Comparison of ENCODE assay signal across 8 cellular contexts in the genomic region with DNA sequence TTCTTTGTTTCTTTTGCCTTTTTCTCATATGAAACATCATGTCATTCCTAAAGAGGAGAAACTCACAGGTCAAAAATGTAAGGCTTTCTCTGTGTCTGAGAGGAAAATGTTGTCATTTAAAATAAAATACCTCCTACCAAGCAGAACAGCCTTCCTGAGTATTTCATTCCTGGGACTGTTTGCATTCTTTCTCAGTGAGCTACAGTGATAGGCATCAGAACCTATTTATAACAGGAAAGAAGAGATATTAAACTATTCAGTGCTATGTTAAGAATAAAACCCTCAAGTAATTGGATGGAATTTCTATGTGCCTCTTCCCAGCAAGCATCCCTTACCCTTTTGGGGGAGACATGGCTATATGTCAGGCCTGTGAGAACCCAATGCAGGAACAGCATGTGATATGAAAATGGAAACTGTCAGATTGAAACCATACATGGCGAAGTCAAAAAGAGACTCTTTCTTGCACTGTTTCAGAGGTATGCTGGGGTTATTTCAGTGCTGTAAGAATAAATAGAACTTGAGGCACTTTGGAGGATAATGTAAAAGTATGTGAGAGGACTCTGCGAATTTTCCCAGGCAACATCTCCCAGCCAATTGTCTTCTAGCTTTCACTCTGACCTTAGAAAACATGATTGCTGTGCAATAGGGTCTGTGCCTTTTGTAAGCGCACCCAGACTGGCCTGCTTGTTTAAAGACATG.
DNase-seq lines count a peak whose midpoint lies in the region; ATAC-seq and TF ChIP-seq lines count a peak whose summit lies in the region.

No MANE protein-coding gene starts in this region.

- no peaks in the 10 kb centered on the region for H3K36me3 Mint-ChIP-seq in naive thymus-derived CD4-positive, alpha-beta T cell
- H3K36me3 Mint-ChIP-seq in CD8-positive, alpha-beta memory T cell = no peaks in the 10 kb centered on the region

- intact Hi-C loops in Panc1 (cut with micrococcal nuclease; ENCODE audit: unreplicated experiment) = no loop called here
- intact Hi-C loops in left ventricle myocardium superior (cut with micrococcal nuclease) = no loop called here
- intact Hi-C loops in naive thymus-derived CD4-positive, alpha-beta T cell (cut with micrococcal nuclease) = no loop called here

- DNase-seq in AG09309 (ENCODE audit: low read depth) = peak; percentile 96
- peak; percentile 50 for DNase-seq in Panc1 (ENCODE audit: low read depth, low spot score)
- no peak for DNase-seq in left ventricle myocardium superior
- DNase-seq in naive thymus-derived CD4-positive, alpha-beta T cell = no peak
- DNase-seq in NCI-H1930 (lab: John Stamatoyannopoulos, UW) = no peak
- no peak for DNase-seq in CD8-positive, alpha-beta memory T cell
- no peak for DNase-seq in activated CD4-positive, alpha-beta T cell treated with anti-CD3 and anti-CD28 coated beads for 48 hours

- peaks cover 11% of the 10 kb centered on the region for H3K4me1 ChIP-seq in Panc1 (ENCODE audit: control insufficient read depth, insufficient read depth, low read length)
- H3K4me1 ChIP-seq in naive thymus-derived CD4-positive, alpha-beta T cell (ENCODE audit: control insufficient read depth in 2 of 2, insufficient read depth in 2 of 2, low read length in 2 of 2) = no peaks in the 10 kb centered on the region
- no peaks in the 10 kb centered on the region for H3K4me1 ChIP-seq in CD8-positive, alpha-beta memory T cell (ENCODE audit: insufficient read depth, low read length)

- no TSS peak for BruUV-seq in Panc1 (replicated peaks; lab: Mats Ljungman, UMichigan)

- no peaks in the 10 kb centered on the region for H3K36me3 ChIP-seq in Panc1 (ENCODE audit: control insufficient read depth, insufficient read depth, low read length)
- no peaks in the 10 kb centered on the region for H3K36me3 ChIP-seq in naive thymus-derived CD4-positive, alpha-beta T cell (ENCODE audit: control insufficient read depth in 2 of 3, insufficient read depth in 3 of 3, low read length in 3 of 3)
- no peaks in the 10 kb centered on the region for H3K36me3 ChIP-seq in CD8-positive, alpha-beta memory T cell (ENCODE audit: insufficient read depth, low read length)

- in situ Hi-C loops in Panc1 (cut with HindIII; ENCODE audit: low pct_unique_long_range_greater_than_20kb, low sequenced_read_pairs) = no loop called here

- peak overlapping the region; percentile 87 for H3K27ac ChIP-seq in Panc1 (ENCODE audit: low read length)
- H3K27ac ChIP-seq in naive thymus-derived CD4-positive, alpha-beta T cell (ENCODE audit: low read depth, low read length) = no peak overlapping the region
- no peak overlapping the region for H3K27ac ChIP-seq in CD8-positive, alpha-beta memory T cell (ENCODE audit: low read depth, low read length)

- CTCF ChIA-PET in Panc1 (lab: Charles Lee) = no interaction called here
- CTCF ChIA-PET in naive thymus-derived CD4-positive, alpha-beta T cell (lab: Charles Lee) = no interaction called here
- CTCF ChIA-PET in CD8-positive, alpha-beta memory T cell (lab: Charles Lee) = no interaction called here

- H3K27me3 ChIP-seq in Panc1 (ENCODE audit: control insufficient read depth, insufficient read depth, low read length) = no peaks in the 10 kb centered on the region
- H3K27me3 ChIP-seq in naive thymus-derived CD4-positive, alpha-beta T cell (ENCODE audit: control insufficient read depth in 2 of 2, insufficient read depth in 2 of 2, low read length in 2 of 2) = no peaks in the 10 kb centered on the region
- no peaks in the 10 kb centered on the region for H3K27me3 ChIP-seq in CD8-positive, alpha-beta memory T cell (ENCODE audit: insufficient read depth, low read length, poor library complexity, severe bottlenecking)

- peaks cover 3% of the 10 kb centered on the region; the same call in 1 of the 2 replicates for H3K9me3 ChIP-seq in Panc1 (ENCODE audit: control insufficient read depth, insufficient read depth, low read depth, low read length)
- peaks cover 0 to 5% (median 0%) of the 10 kb centered on the region in 3 experiments for H3K9me3 ChIP-seq in naive thymus-derived CD4-positive, alpha-beta T cell (ENCODE audit: control insufficient read depth in 2 of 3, low read length in 3 of 3)
- H3K9me3 ChIP-seq in CD8-positive, alpha-beta memory T cell (ENCODE audit: low read length) = no peaks in the 10 kb centered on the region

- H3K27me3 Mint-ChIP-seq in naive thymus-derived CD4-positive, alpha-beta T cell = peaks cover 0 to 5% (median 0%) of the 10 kb centered on the region in 5 donors
- H3K27me3 Mint-ChIP-seq in CD8-positive, alpha-beta memory T cell = peaks cover 0 to 2% of the 10 kb centered on the region in 2 donors

- no peaks in the 10 kb centered on the region for H3K4me1 Mint-ChIP-seq in naive thymus-derived CD4-positive, alpha-beta T cell
- no peaks in the 10 kb centered on the region for H3K4me1 Mint-ChIP-seq in CD8-positive, alpha-beta memory T cell

- POLR2A ChIA-PET in Panc1 (lab: Charles Lee) = interaction anchor here (0.7 to 0.8 kb wide), 2 partner anchors 9 to 24 kb away, joined by 4 to 14 read pairs; no protein-coding TSS in a partner anchor
- POLR2A ChIA-PET in naive thymus-derived CD4-positive, alpha-beta T cell (lab: Charles Lee) = no interaction called here
- POLR2A ChIA-PET in CD8-positive, alpha-beta memory T cell (lab: Charles Lee) = no interaction called here

- no peak for TF ChIP-seq CTCF in AG09309 (IDR thresholded peaks at IDR 0.05; ENCODE audit: control insufficient read depth, insufficient read depth, low read depth, low read length, missing control alignments)
- TF ChIP-seq CTCF in Panc1 (IDR thresholded peaks at IDR 0.05) = no peak

- ATAC-seq in GM21723 (IDR thresholded peaks at IDR 0.05; ENCODE audit: unreplicated experiment) (peak; percentile 90), Panc1 (peak; percentile 86), left ventricle myocardium superior (peak; percentile 25)
- no peak for ATAC-seq in naive thymus-derived CD4-positive, alpha-beta T cell

- peaks cover 0 to 4% (median 0%) of the 10 kb centered on the region in 11 donors for H3K9me3 Mint-ChIP-seq in naive thymus-derived CD4-positive, alpha-beta T cell
- H3K9me3 Mint-ChIP-seq in CD8-positive, alpha-beta memory T cell = peaks cover 0 to 6% (median 0%) of the 10 kb centered on the region in 5 donors

- H3K4me3 Mint-ChIP-seq in naive thymus-derived CD4-positive, alpha-beta T cell = no peak overlapping the region
- H3K4me3 Mint-ChIP-seq in CD8-positive, alpha-beta memory T cell = no peak overlapping the region

- H3K4me3 ChIP-seq in AG09309 (ENCODE audit: control insufficient read depth, low read depth, low read length) (no peak overlapping the region), Panc1 (ENCODE audit: low read depth in 2 of 2, low read length in 2 of 2) (peak overlapping the region; percentile 4 to 21)
- no peak overlapping the region for H3K4me3 ChIP-seq in naive thymus-derived CD4-positive, alpha-beta T cell (ENCODE audit: low read length)
- no peak overlapping the region for H3K4me3 ChIP-seq in CD8-positive, alpha-beta memory T cell (ENCODE audit: low read length)

- no peak overlapping the region for H3K27ac Mint-ChIP-seq in naive thymus-derived CD4-positive, alpha-beta T cell
- H3K27ac Mint-ChIP-seq in CD8-positive, alpha-beta memory T cell = peak overlapping the region in 1 of 8 donors; percentile 11

Comparison
In these comparisons a context has a peak if more than half of its experiments do, and no peak if none do; other contexts are left out.
1. DNase-seq: peak in AG09309 (single experiment) and Panc1 (single experiment); none in left ventricle myocardium superior (single experiment), naive thymus-derived CD4-positive, alpha-beta T cell (0 of 9), NCI-H1930 (0 of 2), CD8-positive, alpha-beta memory T cell (0 of 5) and activated CD4-positive, alpha-beta T cell treated with anti-CD3 and anti-CD28 coated beads for 48 hours (single experiment).
2. H3K4me3 ChIP-seq: peak in Panc1 (2 of 2); none in AG09309 (single experiment), naive thymus-derived CD4-positive, alpha-beta T cell (single experiment) and CD8-positive, alpha-beta memory T cell (single experiment).